Comparison of ENCODE assay signal across 19 cellular contexts in the genomic region with DNA sequence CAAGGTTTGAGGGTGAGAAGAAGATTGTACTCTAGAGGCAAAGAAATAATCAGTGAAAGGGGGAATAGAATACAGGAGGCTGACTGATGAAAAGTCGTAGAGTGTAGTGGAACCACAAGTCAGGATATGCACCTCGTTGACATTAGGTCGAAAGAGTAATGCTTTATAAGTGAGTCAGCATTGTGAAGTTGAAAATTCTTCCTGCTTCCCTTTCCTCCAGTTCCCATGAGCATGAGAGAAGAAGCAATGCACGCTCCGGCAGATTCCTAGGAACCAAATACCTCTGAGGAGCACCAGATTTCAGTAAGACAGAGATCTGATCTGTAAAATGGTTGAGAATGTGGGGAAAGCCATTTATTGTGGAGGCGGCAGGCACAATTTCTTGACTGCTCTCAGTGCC. TPM values are rescaled to one million over a fixed set of nuclear protein-coding genes. Genes with fewer than 3 reads are reported as not detected.
A peak's percentile ranks its signal among the peaks of the same experiment; 100 is the strongest.
DNase-seq lines count a peak whose midpoint lies in the region; ATAC-seq, FAIRE-seq and TF ChIP-seq lines count a peak whose summit lies in the region.
"Had no signal": no experiment of that assay in that cellular context is flagged by ENCODE, and none has a peak within 500 bp of the region (broad histone marks: within the 10 kb centered on the region; RNA-seq: fewer than 3 reads in every experiment).

No MANE protein-coding gene starts in this region.

- POLR2A ChIA-PET in endothelial cell of umbilical vein (lab: Charles Lee), result no interaction called here

- no peak overlapping the region for H3K9ac ChIP-seq in endothelial cell of umbilical vein (replicated peaks; ENCODE audit: extremely low read depth, insufficient read depth, low read length)

- H3K9me1 ChIP-seq in endothelial cell of umbilical vein (replicated peaks; ENCODE audit: control insufficient read depth, extremely low read depth, insufficient read depth, low read length), result no peaks in the 10 kb centered on the region

- dilution Hi-C loops in endothelial cell of umbilical vein (cut with MboI; ENCODE audit: extremely low pct_ligation_motif_present, low sequenced_read_pairs), result no loop called here

- intact Hi-C loops in endothelial cell of umbilical vein (cut with micrococcal nuclease), result loop anchor here (5.0 kb wide), 2 partner anchors 611 to 991 kb away; no protein-coding TSS in a partner anchor

- peak; percentile 78 for FAIRE-seq in endothelial cell of umbilical vein (lab: Jason Lieb, UNC)

- no peaks in the 10 kb centered on the region for H4K20me1 ChIP-seq in endothelial cell of umbilical vein (replicated peaks; ENCODE audit: control insufficient read depth, extremely low read depth, insufficient read depth, low read length)

- no peak for ATAC-seq in HG02870 (IDR thresholded peaks at IDR 0.05; ENCODE audit: unreplicated experiment)
- ATAC-seq in GM21423 (IDR thresholded peaks at IDR 0.05; ENCODE audit: unreplicated experiment), result no peak
- ATAC-seq: heart right ventricle, upper lobe of right lung had no signal

- no peaks in the 10 kb centered on the region for H3K27me3 ChIP-seq in endothelial cell of umbilical vein (ENCODE audit: control insufficient read depth in 2 of 2, insufficient read depth in 2 of 2, low read length in 2 of 2)
- H3K27me3 ChIP-seq: heart right ventricle, upper lobe of right lung had no signal

- no peak overlapping the region for H3K4me3 ChIP-seq in endothelial cell of umbilical vein (replicated peaks in 1 of 3; ENCODE audit: insufficient read depth in 1 of 3, low read depth in 1 of 3, low read length in 3 of 3)
- H3K4me3 ChIP-seq: heart right ventricle, SK-N-MC, upper lobe of right lung had no signal

- no peak for TF ChIP-seq POLR2A in endothelial cell of umbilical vein (IDR thresholded peaks at IDR 0.05; ENCODE audit: low read depth, low read length)

- TF ChIP-seq CTCF in endothelial cell of umbilical vein (IDR thresholded peaks at IDR 0.05; ENCODE audit: extremely low read depth in 1 of 2, insufficient read depth in 1 of 2, low read depth in 1 of 2, low read length in 2 of 2), result no peak

- no TSS peak for BruUV-seq in endothelial cell of umbilical vein (replicated peaks; lab: Mats Ljungman, UMichigan)

- H3K36me3 ChIP-seq in endothelial cell of umbilical vein (ENCODE audit: control insufficient read depth in 2 of 2, extremely low read depth in 1 of 2, insufficient read depth in 2 of 2, low read length in 2 of 2), result no peaks in the 10 kb centered on the region
- H3K36me3 ChIP-seq: heart right ventricle, upper lobe of right lung had no signal

- H3K27ac ChIP-seq in endothelial cell of umbilical vein (ENCODE audit: insufficient read depth, low read depth, low read length), result peak overlapping the region; percentile 10
- H3K27ac ChIP-seq: heart right ventricle, SK-N-MC, upper lobe of right lung had no signal

- H3K4me2 ChIP-seq in endothelial cell of umbilical vein (ENCODE audit: insufficient read depth, low read length), result peak overlapping the region; percentile 37

- H3K9me3 ChIP-seq in endothelial cell of umbilical vein (replicated peaks; ENCODE audit: control insufficient read depth, insufficient read depth, low read length), result no peaks in the 10 kb centered on the region
- H3K9me3 ChIP-seq: heart right ventricle, upper lobe of right lung had no signal

- H3K4me1 ChIP-seq in endothelial cell of umbilical vein (ENCODE audit: control insufficient read depth, extremely low read depth, insufficient read depth, low read length), result peaks cover 18% of the 10 kb centered on the region
- H3K4me1 ChIP-seq: heart right ventricle, upper lobe of right lung had no signal

- peak overlapping the region; percentile 55 for H2AFZ ChIP-seq in endothelial cell of umbilical vein (ENCODE audit: low read depth, low read length)

- H3K79me2 ChIP-seq in endothelial cell of umbilical vein (ENCODE audit: control insufficient read depth, insufficient read depth, low read length), result no peaks in the 10 kb centered on the region

- DNase-seq in AG08395 (ENCODE audit: low spot score) (peak; percentile 22), LoVo (ENCODE audit: low spot score) (peak; percentile 20), endothelial cell of umbilical vein (ENCODE audit: low read depth, low spot score) (peak; percentile 77), lung microvascular endothelial cell (ENCODE audit: low read depth in 2 of 2) (peak; percentile 2 to 91), AML-193 (lab: John Stamatoyannopoulos, UW) (no peak), NCI-H510A (lab: John Stamatoyannopoulos, UW) (no peak)
- DNase-seq: activated B cell treated with CpG ODN at 0.5 μM for 24 hours; activated T-cell treated with anti-CD3 and anti-CD28 coated beads for 4 hours; amniotic stem cell; DND-41; heart right ventricle; KBM-7; NCI-H1694 treated with DMSO at 0.1 percent for 48 hours; stimulated activated CD4-positive, alpha-beta T cell treated with anti-CD3 and anti-CD28 coated beads, Interleukin-15, amount 100 ng/mL, for 24 hours; upper lobe of right lung had no signal

- CTCF ChIA-PET in endothelial cell of umbilical vein (lab: Charles Lee), result interaction anchor here (0.6 to 0.8 kb wide), 2 partner anchors 223 to 1395 kb away, joined by 3 read pairs; no protein-coding TSS in a partner anchor

TF ChIP-seq in endothelial cell of umbilical vein, 7 proteins besides CTCF, POLR2A, EP300 and RAD21:
- TF ChIP-seq FOS (IDR thresholded peaks at IDR 0.05; ENCODE audit: borderline replicate concordance, insufficient read depth, low read length), result peak; percentile 77
- TF ChIP-seq, protein P1, sequence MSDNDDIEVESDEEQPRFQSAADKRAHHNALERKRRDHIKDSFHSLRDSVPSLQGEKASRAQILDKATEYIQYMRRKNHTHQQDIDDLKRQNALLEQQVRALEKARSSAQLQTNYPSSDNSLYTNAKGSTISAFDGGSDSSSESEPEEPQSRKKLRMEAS (IDR thresholded peaks at IDR 0.05; ENCODE audit: insufficient read depth, insufficient read length), result no peak
- peak; percentile 17 for TF ChIP-seq GATA2 (IDR thresholded peaks at IDR 0.05; ENCODE audit: insufficient read depth, insufficient read length, low read depth, low read length)
- peak; percentile 62 for TF ChIP-seq JUN (IDR thresholded peaks at IDR 0.05; ENCODE audit: borderline replicate concordance, insufficient read depth, insufficient read length, low read depth)
- TF ChIP-seq MYC (IDR thresholded peaks at IDR 0.05; ENCODE audit: low read depth, low read length), result no peak
- peak; percentile 43 for TF ChIP-seq POLR2AphosphoS5 (IDR thresholded peaks at IDR 0.05; ENCODE audit: insufficient read depth, low read depth, low read length)
- TF ChIP-seq EZH2 (IDR thresholded peaks at IDR 0.05; ENCODE audit: borderline replicate concordance, low read depth, low read length, severe bottlenecking), result no peak

RNA-seq across cellular contexts. Expression of gene CCER1, which starts 16.5 kb away (rescaled TPM):
- total RNA-seq in endothelial cell of umbilical vein (not detected in 2 replicates), lung microvascular endothelial cell (not detected in 2 replicates)
- polyA plus RNA-seq in endothelial cell of umbilical vein, result not detected in 2 replicates
- not detected in 2 replicates for polyA plus RNA-seq in endothelial cell of umbilical vein (2011; cell fraction: cytosol; rRNA removed)
- not detected in 2 replicates for polyA plus RNA-seq in endothelial cell of umbilical vein (2011; cell fraction: nucleus; rRNA removed)
- not detected in 2 replicates for polyA plus RNA-seq in endothelial cell of umbilical vein (2012)
- polyA minus RNA-seq in endothelial cell of umbilical vein, result not detected in 2 replicates
- polyA minus RNA-seq in endothelial cell of umbilical vein (2011; cell fraction: cytosol; rRNA and poly(A)+ RNA removed), result not detected
- not detected in 2 replicates for polyA minus RNA-seq in endothelial cell of umbilical vein (2011; cell fraction: nucleus; rRNA and poly(A)+ RNA removed)
- total RNA-seq: activated B cell treated with CpG ODN at 0.5 μM for 24 hours, heart right ventricle, lower leg skin, upper lobe of right lung had no signal
- polyA plus RNA-seq: heart right ventricle had no signal

Comparison
In these comparisons a context has a peak if more than half of its experiments do, and no peak if none do; other contexts are left out.
1. DNase-seq: peak in AG08395 (single experiment), LoVo (single experiment), endothelial cell of umbilical vein (single experiment) and lung microvascular endothelial cell (2 of 2); none in AML-193 (0 of 2) and NCI-H510A (single experiment).